Comparison of ENCODE assay signal across 18 cellular contexts in the genomic region with DNA sequence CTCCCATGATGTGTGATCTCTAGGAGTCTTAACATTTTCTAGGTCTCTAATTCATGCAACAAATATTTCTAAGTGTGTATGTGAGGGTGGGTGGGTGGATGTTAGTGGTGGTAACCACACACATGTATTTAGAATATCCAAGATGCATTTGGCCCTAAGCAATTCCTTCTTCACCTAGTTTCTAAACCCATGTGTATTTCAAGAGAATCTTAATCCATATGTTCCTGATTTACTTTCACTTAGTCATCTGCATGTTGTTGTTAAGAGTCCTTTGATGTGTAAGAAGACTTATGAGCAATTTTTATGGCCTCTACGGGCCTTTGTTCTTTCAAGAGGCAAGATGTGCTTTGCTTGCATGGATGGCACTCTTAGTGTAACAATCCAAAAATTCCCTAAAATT.
DNase-seq lines count a peak whose midpoint lies in the region; ATAC-seq and TF ChIP-seq lines count a peak whose summit lies in the region.
"Had no signal": no experiment of that assay in that cellular context is flagged by ENCODE, and none has a peak within 500 bp of the region (broad histone marks: within the 10 kb centered on the region; RNA-seq: fewer than 3 reads in every experiment).

No MANE protein-coding gene starts in this region.

- H3K4me1 Mint-ChIP-seq in T-helper 17 cell: no peaks in the 10 kb centered on the region

- no peak overlapping the region for H3K27ac Mint-ChIP-seq in T-helper 17 cell
- H3K27ac Mint-ChIP-seq: activated CD8-positive, alpha-beta T cell treated with anti-CD3 and anti-CD28 coated beads, Interleukin-2, amount 10 ng/mL, durations not matched to agents 7 days and 5 days; effector memory CD8-positive, alpha-beta T cell; type B pancreatic cell had no signal

- H3K27me3 ChIP-seq in foreskin keratinocyte: no peaks in the 10 kb centered on the region
- H3K27me3 ChIP-seq: right lobe of liver had no signal

- DNase-seq in AG09309 (ENCODE audit: low read depth) (peak; percentile 85), HS-5 (ENCODE audit: low read depth) (peak; percentile 72), astrocyte of the cerebellum (ENCODE audit: low read depth) (peak; percentile 68), foreskin keratinocyte (peak; percentile 37 to 68), cortex of kidney (lab: John Stamatoyannopoulos, UW) (no peak), T-helper 17 cell (no peak), NOMO-1 (lab: John Stamatoyannopoulos, UW; ENCODE audit: unreplicated experiment in 2 of 2) (no peak)
- DNase-seq: activated CD8-positive, alpha-beta T cell treated with anti-CD3 and anti-CD28 coated beads, Interleukin-2, amount 10 ng/mL, durations not matched to agents 7 days and 5 days; activated effector memory CD4-positive, alpha-beta T cell treated with Interleukin-2 at 50 U/mL for 16 hours; anterior cingulate cortex; effector memory CD8-positive, alpha-beta T cell; glutamatergic neuron; GOT3; right lobe of liver; stimulated activated CD4-positive, alpha-beta T cell treated with anti-CD3 and anti-CD28 coated beads, Interleukin-4, amount 100 ng/mL, for 4 hours had no signal

- no peaks in the 10 kb centered on the region for H3K27me3 Mint-ChIP-seq in T-helper 17 cell
- H3K27me3 Mint-ChIP-seq: effector memory CD8-positive, alpha-beta T cell; type B pancreatic cell had no signal

- in situ Hi-C loops in astrocyte of the cerebellum (cut with HindIII; ENCODE audit: low sequenced_read_pairs): no loop called here

- H3K9me3 ChIP-seq in T-helper 17 cell (ENCODE audit: control insufficient read depth, low read length, poor library complexity, severe bottlenecking): no peaks in the 10 kb centered on the region
- H3K9me3 ChIP-seq: right lobe of liver had no signal

- no peak overlapping the region for H3K4me3 ChIP-seq in AG09309 (ENCODE audit: control insufficient read depth, low read depth, low read length)
- H3K4me3 ChIP-seq in astrocyte of the cerebellum (ENCODE audit: low read depth, low read length): no peak overlapping the region
- H3K4me3 ChIP-seq: right lobe of liver, SK-N-MC had no signal

- no peaks in the 10 kb centered on the region for H3K36me3 Mint-ChIP-seq in T-helper 17 cell (ENCODE audit: low read depth)
- H3K36me3 Mint-ChIP-seq: type B pancreatic cell had no signal

- H3K4me1 ChIP-seq in foreskin keratinocyte: no peaks in the 10 kb centered on the region
- H3K4me1 ChIP-seq: right lobe of liver had no signal

- TF ChIP-seq CTCF in AG09309 (IDR thresholded peaks at IDR 0.05; ENCODE audit: control insufficient read depth, insufficient read depth, low read depth, low read length, missing control alignments) (no peak), astrocyte of the cerebellum (IDR thresholded peaks at IDR 0.05; ENCODE audit: low read depth, low read length, missing control alignments) (no peak), foreskin keratinocyte (conservative IDR thresholded peaks at IDR 0.05) (no peak)

- no peak overlapping the region for H3K4me3 Mint-ChIP-seq in T-helper 17 cell
- H3K4me3 Mint-ChIP-seq: activated CD8-positive, alpha-beta T cell treated with anti-CD3 and anti-CD28 coated beads, Interleukin-2, amount 10 ng/mL, durations not matched to agents 7 days and 5 days; effector memory CD8-positive, alpha-beta T cell; type B pancreatic cell had no signal

- peak; percentile 81 for ATAC-seq in foreskin keratinocyte
- no peak for ATAC-seq in T-helper 17 cell
- no peak for ATAC-seq in HG03139 (IDR thresholded peaks at IDR 0.05; ENCODE audit: unreplicated experiment)
- ATAC-seq: activated CD8-positive, alpha-beta T cell treated with anti-CD3 and anti-CD28 coated beads, Interleukin-2, amount 10 ng/mL, durations not matched to agents 7 days and 5 days; effector memory CD8-positive, alpha-beta T cell; right lobe of liver had no signal

- no peak overlapping the region for H3K27ac ChIP-seq in foreskin keratinocyte
- H3K27ac ChIP-seq: right lobe of liver, SK-N-MC had no signal

Comparison
In these comparisons a context has a peak if more than half of its experiments do, and no peak if none do; other contexts are left out.
1. DNase-seq: peak in AG09309 (single experiment), HS-5 (single experiment), astrocyte of the cerebellum (single experiment) and foreskin keratinocyte (2 of 2); none in cortex of kidney (single experiment), T-helper 17 cell (0 of 3) and NOMO-1 (0 of 2).